ENCODE assay signal across 8 cellular contexts in genomic region chr11:68313574-68314202, GRCh38. TPM values are rescaled to one million over a fixed set of nuclear protein-coding genes. Genes with fewer than 3 reads are reported as not detected.
DNase-seq lines count a peak whose midpoint lies in the region; ATAC-seq and TF ChIP-seq lines count a peak whose summit lies in the region.

No MANE protein-coding gene starts in this region.

- H3K4me1 ChIP-seq in GM23248 (ENCODE audit: insufficient read depth) (0 out of 2 replicates have a peak, but pooled peaks cover 6% of the 10 kb centered on the region), heart left ventricle (peaks cover 0 to 56% (median 44%) of the 10 kb centered on the region in 12 donors)

- H3K27me3 ChIP-seq in GM23248 (replicated peaks; ENCODE audit: insufficient read depth) (no peaks in the 10 kb centered on the region), heart left ventricle (peaks cover 0 to 3% (median 0%) of the 10 kb centered on the region in 9 donors)

- H3K79me2 ChIP-seq in GM23248 (ENCODE audit: insufficient read depth), result no peaks in the 10 kb centered on the region

- H3K27me3 Mint-ChIP-seq in activated B cell treated with CpG ODN at 0.5 μM for 24 hours, result peaks cover 23% of the 10 kb centered on the region

- H3K9ac ChIP-seq in GM23248, result peak overlapping the region; percentile 19; the same call in 1 of the 2 replicates

- no peaks in the 10 kb centered on the region for H3F3A ChIP-seq in GM23248 (ENCODE audit: insufficient read depth)

- no peaks in the 10 kb centered on the region for H3K36me3 Mint-ChIP-seq in activated B cell treated with CpG ODN at 0.5 μM for 24 hours (ENCODE audit: low read depth)

- H3K36me3 ChIP-seq in GM23248 (ENCODE audit: low read depth) (no peaks in the 10 kb centered on the region), heart left ventricle (no peaks in the 10 kb centered on the region)

- H3K4me3 Mint-ChIP-seq in activated B cell treated with CpG ODN at 0.5 μM for 24 hours, result peak overlapping the region; percentile 83

- DNase-seq in GM23248, result peak; percentile 30
- no peak for DNase-seq in activated B cell treated with CpG ODN at 0.5 μM for 24 hours
- DNase-seq in heart left ventricle, result peak in 1 of 5 donors; percentile 35
- no peak for DNase-seq in skeletal muscle cell (ENCODE audit: low read depth)
- no peak for DNase-seq in stimulated activated CD4-positive, alpha-beta T cell treated with anti-CD3 and anti-CD28 coated beads, Interleukin-2, amount 100 ng/mL, for 48 hours
- DNase-seq in NCI-H345 treated with DMSO at 0.1 percent for 48 hours (lab: John Stamatoyannopoulos, UW; ENCODE audit: unreplicated experiment), result no peak

- TF ChIP-seq POLR2A in heart left ventricle (IDR thresholded peaks at IDR 0.05), result no peak

- CTCF ChIA-PET in activated B cell treated with CpG ODN at 0.5 μM for 24 hours (lab: Charles Lee), result no interaction called here

- intact Hi-C loops in activated B cell treated with CpG ODN at 0.5 μM for 24 hours (cut with micrococcal nuclease) (loop anchor here (5.0 kb wide), 2 partner anchors 69 to 134 kb away; no protein-coding TSS in a partner anchor), heart left ventricle (cut with DNase I) (loop anchor here in 9 of 10 donors (2.0 to 5.0 kb wide), 6 partner anchors 15 to 69 kb away; no protein-coding TSS in a partner anchor)

- H3K9me3 ChIP-seq in GM23248 (ENCODE audit: low read depth), result no peaks in the 10 kb centered on the region
- H3K9me3 ChIP-seq in heart left ventricle, result no peaks in the 10 kb centered on the region

- H3K27ac Mint-ChIP-seq in activated B cell treated with CpG ODN at 0.5 μM for 24 hours, result no peak overlapping the region

- peak overlapping the region; percentile 60 for H3K27ac ChIP-seq in 22Rv1
- H3K27ac ChIP-seq in GM23248, result no peak overlapping the region
- H3K27ac ChIP-seq in heart left ventricle, result peak overlapping the region; percentile 47 to 93 (median 84)

- POLR2A ChIA-PET in activated B cell treated with CpG ODN at 0.5 μM for 24 hours (lab: Charles Lee), result no interaction called here

- H3K9me3 Mint-ChIP-seq in activated B cell treated with CpG ODN at 0.5 μM for 24 hours, result no peaks in the 10 kb centered on the region

- in situ Hi-C loops in GM23248 (cut with MboI), result no loop called here

- no peaks in the 10 kb centered on the region for H3K9me2 ChIP-seq in GM23248 (ENCODE audit: insufficient read depth)

- H4K20me1 ChIP-seq in GM23248 (ENCODE audit: insufficient read depth), result no peaks in the 10 kb centered on the region

- peak overlapping the region; percentile 80 for H2AFZ ChIP-seq in GM23248

- TF ChIP-seq CTCF in 22Rv1 (IDR thresholded peaks at IDR 0.05), result no peak
- TF ChIP-seq CTCF in activated B cell treated with CpG ODN at 0.5 μM for 24 hours (IDR thresholded peaks at IDR 0.05), result no peak
- TF ChIP-seq CTCF in heart left ventricle (IDR thresholded peaks at IDR 0.05), result no peak

- 44% methylated on average over 19 of the region's 19 CpGs for WGBS in GM23248 (ENCODE audit: low coverage in 1 of 2, low lambda C conversion rate in 2 of 2, missing lambda C conversion rate in 2 of 2), 2 experiments
- 1 to 7% (median 4%) methylated on average over 16 to 19 of the region's 19 CpGs for WGBS in heart left ventricle, 4 donors

- H3K4me2 ChIP-seq in GM23248 (ENCODE audit: unreplicated experiment), result peak overlapping the region; percentile 72

- H3K4me1 Mint-ChIP-seq in activated B cell treated with CpG ODN at 0.5 μM for 24 hours, result peaks cover 13% of the 10 kb centered on the region

- peak overlapping the region; percentile 59 for H3K4me3 ChIP-seq in GM23248
- peak overlapping the region; percentile 25 to 94 (median 72) for H3K4me3 ChIP-seq in heart left ventricle
- peak overlapping the region; percentile 67 for H3K4me3 ChIP-seq in skeletal muscle cell (ENCODE audit: low read depth, low read length)

- ATAC-seq in activated B cell treated with CpG ODN at 0.5 μM for 24 hours (ENCODE audit: low read depth), result no peak
- ATAC-seq in heart left ventricle, result peak in 2 of 4 donors; percentile 7 to 14
- no peak for ATAC-seq in GM19351 (IDR thresholded peaks at IDR 0.05; ENCODE audit: unreplicated experiment)

RNA-seq across cellular contexts. Expression of gene LRP5, which starts 1.3 kb away (rescaled TPM):
- 3.0 and 4.3 TPM in 2 replicates for total RNA-seq in GM23248 (2014; rRNA removed; shearing (Covaris generic))
- polyA plus RNA-seq in GM23248 (2016; fragmentation: Nextera tagmentation; extraction: Ambion mirVana), result 2.1 and 3.0 TPM in 2 replicates
- total RNA-seq in activated B cell treated with CpG ODN at 0.5 μM for 24 hours, result 7.7 and 8.7 TPM in 2 replicates
- 10 to 100 TPM; 34.5 to 62.5 (median 39.8) TPM for total RNA-seq in heart left ventricle
- 10 to 100 TPM; 30.2 to 44.0 TPM for polyA plus RNA-seq in heart left ventricle

RNA-seq across cellular contexts. Expression of gene C11orf24, which starts 41.9 kb away (rescaled TPM):
- 73.7 and 89.4 TPM in 2 replicates for total RNA-seq in GM23248 (2014; rRNA removed; shearing (Covaris generic))
- 105 and 109 TPM in 2 replicates for polyA plus RNA-seq in GM23248 (2016; fragmentation: Nextera tagmentation; extraction: Ambion mirVana)
- 75.5 and 78.0 TPM in 2 replicates for total RNA-seq in activated B cell treated with CpG ODN at 0.5 μM for 24 hours
- 10 to 100 TPM; 17.6 to 47.1 (median 31.6) TPM for total RNA-seq in heart left ventricle
- 10 to 100 TPM; 33.6 to 60.5 TPM for polyA plus RNA-seq in heart left ventricle
